8 cellular contexts compared by ENCODE assay signal in genomic region chr5:73565166-73565968, GRCh38. TPM values are rescaled to one million over a fixed set of nuclear protein-coding genes. Genes with fewer than 3 reads are reported as not detected.
DNase-seq lines count a peak whose midpoint lies in the region; ATAC-seq and TF ChIP-seq lines count a peak whose summit lies in the region.

Gene ANKRA2, minus strand, starts transcription at chr5:73565639. Its CDS starts 2,758 bp downstream, at chr5:73562881.
A gene with protein sequence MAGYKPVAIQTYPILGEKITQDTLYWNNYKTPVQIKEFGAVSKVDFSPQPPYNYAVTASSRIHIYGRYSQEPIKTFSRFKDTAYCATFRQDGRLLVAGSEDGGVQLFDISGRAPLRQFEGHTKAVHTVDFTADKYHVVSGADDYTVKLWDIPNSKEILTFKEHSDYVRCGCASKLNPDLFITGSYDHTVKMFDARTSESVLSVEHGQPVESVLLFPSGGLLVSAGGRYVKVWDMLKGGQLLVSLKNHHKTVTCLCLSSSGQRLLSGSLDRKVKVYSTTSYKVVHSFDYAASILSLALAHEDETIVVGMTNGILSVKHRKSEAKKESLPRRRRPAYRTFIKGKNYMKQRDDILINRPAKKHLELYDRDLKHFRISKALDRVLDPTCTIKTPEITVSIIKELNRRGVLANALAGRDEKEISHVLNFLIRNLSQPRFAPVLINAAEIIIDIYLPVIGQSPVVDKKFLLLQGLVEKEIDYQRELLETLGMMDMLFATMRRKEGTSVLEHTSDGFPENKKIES (plus strand): TSS chr5:73565743. CDS start chr5:73567345, 1,602 bp downstream.

- no peak for TF ChIP-seq RAD21 in Ishikawa (IDR thresholded peaks at IDR 0.05; ENCODE audit: low read depth)

- H3K27me3 ChIP-seq in PC-3 (ENCODE audit: low read length), result no peaks in the 10 kb centered on the region
- H3K27me3 ChIP-seq in mononuclear cell (ENCODE audit: insufficient read depth, low read length), result no peaks in the 10 kb centered on the region

- H3K4me1 ChIP-seq in PC-3 (ENCODE audit: insufficient read depth, low read length) (peaks cover 8% of the 10 kb centered on the region; the same call in 1 of the 2 replicates), mononuclear cell (ENCODE audit: insufficient read depth, low read length) (peaks cover 20% of the 10 kb centered on the region)

- no peaks in the 10 kb centered on the region; the same call in 1 of the 2 replicates for H3K36me3 ChIP-seq in PC-3 (ENCODE audit: low read depth, low read length)

- TF ChIP-seq CTCF in PC-3 (conservative IDR thresholded peaks at IDR 0.05; ENCODE audit: low read depth, low read length) (no peak), epithelial cell of esophagus (IDR thresholded peaks at IDR 0.05; ENCODE audit: insufficient read depth, low read depth, low read length, missing control alignments) (no peak)

- BruUV-seq in PC-3 (replicated peaks; lab: Mats Ljungman, UMichigan), result no TSS peak

- ATAC-seq in GM21576 (IDR thresholded peaks at IDR 0.05; ENCODE audit: unreplicated experiment) (peak; percentile 96), PC-3 (peak; percentile 90)

- H3K4me3 ChIP-seq in PC-3 (ENCODE audit: low read length) (peak within 1 kb of the TSS; percentile 72), epithelial cell of esophagus (ENCODE audit: low read length) (peak within 1 kb of the TSS; percentile 96), mononuclear cell (ENCODE audit: low read length) (peak within 1 kb of the TSS; percentile 82)

- peak; percentile 95 for DNase-seq in DMS114 treated with DMSO at 0.1 percent for 48 hours (lab: John Stamatoyannopoulos, UW; ENCODE audit: unreplicated experiment)
- DNase-seq in PC-3, result peak; percentile 94
- peak; percentile 97 for DNase-seq in activated T-cell treated with anti-CD3 and anti-CD28 coated beads for 48 hours (ENCODE audit: low read depth)
- peak; percentile 99 for DNase-seq in epithelial cell of esophagus (ENCODE audit: low read depth)
- peak; percentile 98 for DNase-seq in stimulated activated CD8-positive, alpha-beta memory T cell treated with anti-CD3 and anti-CD28 coated beads, Interleukin-4, amount 100 ng/mL, for 1 hour (ENCODE audit: low read depth in 2 of 2, low spot score in 1 of 2)

- peak within 1 kb of the TSS; percentile 92 for H2AFZ ChIP-seq in PC-3 (ENCODE audit: low read length)

- H3K9me3 ChIP-seq in PC-3 (ENCODE audit: low read length), result no peaks in the 10 kb centered on the region
- no peaks in the 10 kb centered on the region for H3K9me3 ChIP-seq in mononuclear cell (ENCODE audit: low read depth, low read length)

- peak within 1 kb of the TSS; percentile 85 for H3K9ac ChIP-seq in PC-3 (ENCODE audit: low read length)

- POLR2A ChIA-PET in PC-3 (lab: Charles Lee; ENCODE audit: unreplicated experiment), result no interaction called here

- CTCF ChIA-PET in PC-3 (lab: Charles Lee), result no interaction called here

- no peaks in the 10 kb centered on the region for H3K9me2 ChIP-seq in PC-3 (replicated peaks; ENCODE audit: low read length)

- peaks cover 53% of the 10 kb centered on the region for H3K79me2 ChIP-seq in PC-3 (ENCODE audit: low read length)

- intact Hi-C loops in PC-3 (cut with micrococcal nuclease), result no loop called here

- H3K4me2 ChIP-seq in PC-3 (ENCODE audit: low read length), result peak within 1 kb of the TSS; percentile 91

- 0 out of 2 replicates have a peak, but pooled peaks have one; percentile 12 for TF ChIP-seq EP300 in Ishikawa (IDR thresholded peaks at IDR 0.05; ENCODE audit: borderline replicate concordance)

- no peaks in the 10 kb centered on the region for H4K20me1 ChIP-seq in PC-3 (ENCODE audit: low read length)

- no peaks in the 10 kb centered on the region for H3F3A ChIP-seq in PC-3 (ENCODE audit: low read length, unreplicated experiment)

- H3K27ac ChIP-seq in PC-3 (ENCODE audit: low read length), result peak within 1 kb of the TSS; percentile 8; the same call in 1 of the 2 replicates

TF ChIP-seq in Ishikawa, 13 proteins besides CTCF, POLR2A, EP300 and RAD21:
- TF ChIP-seq CEBPB (IDR thresholded peaks at IDR 0.05) (no peak), CREB1 (IDR thresholded peaks at IDR 0.05; ENCODE audit: low read depth) (peak; percentile 94), USF1 (IDR thresholded peaks at IDR 0.05) (peak; percentile 85), TAF1 (IDR thresholded peaks at IDR 0.05; ENCODE audit: low read depth) (peak; percentile 60; the same call in 1 of the 2 replicates), YY1 (IDR thresholded peaks at IDR 0.05; ENCODE audit: low read depth) (no peak)
- TF ChIP-seq, protein P1, sequence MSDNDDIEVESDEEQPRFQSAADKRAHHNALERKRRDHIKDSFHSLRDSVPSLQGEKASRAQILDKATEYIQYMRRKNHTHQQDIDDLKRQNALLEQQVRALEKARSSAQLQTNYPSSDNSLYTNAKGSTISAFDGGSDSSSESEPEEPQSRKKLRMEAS (IDR thresholded peaks at IDR 0.05), result peak; percentile 95

RNA-seq across cellular contexts. Expression of gene ANKRA2, which starts in this region (rescaled TPM):
- 3.2 and 4.4 TPM in 2 replicates for total RNA-seq in PC-3 (2014; rRNA removed)
- total RNA-seq in mononuclear cell, result 39.0 TPM

RNA-seq across cellular contexts. Expression of the second gene that starts in this region (rescaled TPM):
- 20.9 and 27.6 TPM in 2 replicates for total RNA-seq in PC-3 (2014; rRNA removed)
- 88.5 TPM for total RNA-seq in mononuclear cell

Comparison
In these comparisons a context has a peak if more than half of its experiments do, and no peak if none do; other contexts are left out.
1. Peak in every context shown above with its lines: DNase-seq, ATAC-seq, H3K4me3 ChIP-seq and H3K27ac ChIP-seq.